In the genomic region with DNA sequence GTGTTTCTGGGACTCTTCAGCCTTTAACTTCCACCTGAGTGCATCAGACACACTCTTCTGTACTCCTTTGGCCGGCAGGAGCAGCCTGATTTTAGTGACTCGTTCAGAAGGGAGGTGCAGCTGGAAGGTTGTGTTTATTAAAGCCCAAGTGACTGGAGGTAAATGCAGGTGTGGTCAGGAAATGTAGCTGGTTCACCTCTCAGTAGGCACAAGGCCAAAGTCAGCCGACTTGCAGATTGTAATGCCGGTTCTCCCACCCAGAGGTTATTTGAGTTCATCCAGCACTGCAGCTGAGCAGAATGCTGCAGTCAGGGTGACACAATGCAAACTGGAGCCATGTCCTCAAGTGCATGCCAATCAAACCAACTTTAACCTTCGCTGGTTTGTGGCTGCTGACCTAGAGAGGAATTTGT, we compare ENCODE assay signal across 13 cellular contexts.
A peak's percentile ranks its signal among the peaks of the same experiment; 100 is the strongest.
DNase-seq lines count a peak whose midpoint lies in the region; FAIRE-seq and TF ChIP-seq lines count a peak whose summit lies in the region.
"Had no signal": no experiment of that assay in that cellular context is flagged by ENCODE, and none has a peak within 500 bp of the region (broad histone marks: within the 10 kb centered on the region; RNA-seq: fewer than 3 reads in every experiment).

No MANE protein-coding gene starts in this region.

- H4K20me1 ChIP-seq in smooth muscle cell (ENCODE audit: low read depth), result no peaks in the 10 kb centered on the region

- H2BK5ac ChIP-seq in neuronal stem cell (ENCODE audit: low read length), result no peak overlapping the region

- H3F3A ChIP-seq in smooth muscle cell (ENCODE audit: low read depth), result no peaks in the 10 kb centered on the region

- no peaks in the 10 kb centered on the region for H3K79me2 ChIP-seq in smooth muscle cell (ENCODE audit: low read depth)

- peak overlapping the region; percentile 2 for H3K4me3 Mint-ChIP-seq in Calu3 (ENCODE audit: low read depth, unreplicated experiment)
- no peak overlapping the region for H3K4me3 Mint-ChIP-seq in activated CD4-positive, alpha-beta memory T cell treated with anti-CD3 and anti-CD28 coated beads for 36 hours
- H3K4me3 Mint-ChIP-seq: naive thymus-derived CD8-positive, alpha-beta T cell had no signal

- peaks cover 25% of the 10 kb centered on the region for H3K4me1 Mint-ChIP-seq in Calu3 (ENCODE audit: low read depth, unreplicated experiment)
- H3K4me1 Mint-ChIP-seq in activated CD4-positive, alpha-beta memory T cell treated with anti-CD3 and anti-CD28 coated beads for 36 hours (ENCODE audit: low read depth), result no peaks in the 10 kb centered on the region
- H3K4me1 Mint-ChIP-seq: naive thymus-derived CD8-positive, alpha-beta T cell had no signal

- no peak overlapping the region for H3K27ac Mint-ChIP-seq in Calu3 (ENCODE audit: unreplicated experiment)
- no peak overlapping the region for H3K27ac Mint-ChIP-seq in activated CD4-positive, alpha-beta memory T cell treated with anti-CD3 and anti-CD28 coated beads for 36 hours
- H3K27ac Mint-ChIP-seq: naive thymus-derived CD8-positive, alpha-beta T cell had no signal

- H3K9me3 ChIP-seq in adrenal gland (replicated peaks in 1 of 3) (no peaks in the 10 kb centered on the region), neuronal stem cell (replicated peaks in 1 of 2; ENCODE audit: control insufficient read depth in 2 of 2, insufficient read depth in 1 of 2, low read depth in 1 of 2, low read length in 2 of 2) (no peaks in the 10 kb centered on the region), smooth muscle cell (replicated peaks; ENCODE audit: low read depth) (no peaks in the 10 kb centered on the region)
- H3K9me3 ChIP-seq: suprapubic skin had no signal

- H3K36me3 Mint-ChIP-seq in Calu3 (ENCODE audit: insufficient read depth, unreplicated experiment), result no peaks in the 10 kb centered on the region
- no peaks in the 10 kb centered on the region for H3K36me3 Mint-ChIP-seq in activated CD4-positive, alpha-beta memory T cell treated with anti-CD3 and anti-CD28 coated beads for 36 hours
- H3K36me3 Mint-ChIP-seq: naive thymus-derived CD8-positive, alpha-beta T cell had no signal

- DNase-seq in Calu3 (peak; percentile 84), NCI-H1092 treated with DMSO at 0.1 percent for 48 hours (lab: John Stamatoyannopoulos, UW) (peak; percentile 46), adrenal gland (peak; percentile 22 to 85 (median 63)), left kidney (ENCODE audit: low read depth, low spot score) (peak; percentile 65), neuronal stem cell (ENCODE audit: low spot score) (no peak), smooth muscle cell (lab: John Stamatoyannopoulos, UW; ENCODE audit: unreplicated experiment) (no peak), urothelium cell line (ENCODE audit: low spot score) (no peak)
- no peak for DNase-seq in activated CD4-positive, alpha-beta memory T cell treated with anti-CD3 and anti-CD28 coated beads for 36 hours
- DNase-seq: KG1; naive thymus-derived CD8-positive, alpha-beta T cell; stimulated activated CD4-positive, alpha-beta T cell treated with anti-CD3 and anti-CD28 coated beads, Interleukin-4, amount 100 ng/mL, for 24 hours had no signal

- no peak overlapping the region for H3K23ac ChIP-seq in neuronal stem cell (ENCODE audit: low read depth, low read length, poor library complexity)

- no peak overlapping the region for H3K18ac ChIP-seq in neuronal stem cell (ENCODE audit: low read length)

- no peaks in the 10 kb centered on the region for H3K9me3 Mint-ChIP-seq in Calu3 (ENCODE audit: low read depth, unreplicated experiment)
- H3K9me3 Mint-ChIP-seq in activated CD4-positive, alpha-beta memory T cell treated with anti-CD3 and anti-CD28 coated beads for 36 hours, result no peaks in the 10 kb centered on the region
- H3K9me3 Mint-ChIP-seq: naive thymus-derived CD8-positive, alpha-beta T cell had no signal

- intact Hi-C loops in Calu3 (cut with micrococcal nuclease; ENCODE audit: unreplicated experiment) (loop anchor here (2.0 to 5.0 kb wide), 2 partner anchors 62 to 108 kb away; no protein-coding TSS in a partner anchor), adrenal gland (cut with DNase I) (no loop called here)
- intact Hi-C loops in activated CD4-positive, alpha-beta memory T cell treated with anti-CD3 and anti-CD28 coated beads for 36 hours (cut with micrococcal nuclease), result no loop called here

- peaks cover 22 to 24% of the 10 kb centered on the region in 2 donors for H3K4me1 ChIP-seq in adrenal gland (replicated peaks in 1 of 2)
- peaks cover 0 to 6% of the 10 kb centered on the region in 2 donors for H3K4me1 ChIP-seq in neuronal stem cell (ENCODE audit: control insufficient read depth in 2 of 2, insufficient read depth in 1 of 2, low read depth in 1 of 2, low read length in 2 of 2)
- H3K4me1 ChIP-seq in smooth muscle cell (ENCODE audit: low read depth), result no peaks in the 10 kb centered on the region

- no peak overlapping the region for H2AK5ac ChIP-seq in neuronal stem cell (ENCODE audit: low read depth, low read length)

- H4K91ac ChIP-seq in neuronal stem cell (ENCODE audit: low read depth, low read length, poor library complexity), result no peak overlapping the region

- H2BK12ac ChIP-seq in neuronal stem cell (ENCODE audit: low read length), result no peak overlapping the region

- TF ChIP-seq CTCF in Calu3 (IDR thresholded peaks at IDR 0.05; ENCODE audit: unreplicated experiment) (no peak), adrenal gland (IDR thresholded peaks at IDR 0.05) (no peak), smooth muscle cell (IDR thresholded peaks at IDR 0.05; ENCODE audit: borderline replicate concordance, insufficient read depth, poor library complexity, severe bottlenecking) (no peak)

- FAIRE-seq in urothelium cell line (lab: Jason Lieb, UNC), result no peak

- H3K4me2 ChIP-seq in neuronal stem cell (ENCODE audit: insufficient read depth, low read length, poor library complexity, severe bottlenecking) (no peak overlapping the region), smooth muscle cell (no peak overlapping the region)
- H3K4me2 ChIP-seq: BLaER1 treated with 17β-estradiol and CSF1 and Interleukin-3, amounts not matched to agents 10 nM and 100 nM had no signal

- peak overlapping the region in 3 of 5 donors; percentile 49 to 74 (median 61) for H3K27ac ChIP-seq in adrenal gland
- H3K27ac ChIP-seq in neuronal stem cell (replicated peaks; ENCODE audit: low read length), result no peak overlapping the region
- H3K27ac ChIP-seq in smooth muscle cell (ENCODE audit: low read depth), result no peak overlapping the region
- H3K27ac ChIP-seq: BLaER1 treated with 17β-estradiol and CSF1 and Interleukin-3, amounts not matched to agents 10 nM and 100 nM; suprapubic skin had no signal

- CTCF ChIA-PET in Calu3 (lab: Charles Lee), result interaction anchor here (0.6 to 1.5 kb wide), 2 partner anchors 214 to 236 kb away, joined by 3 to 4 read pairs; no protein-coding TSS in a partner anchor
- CTCF ChIA-PET in activated CD4-positive, alpha-beta memory T cell treated with anti-CD3 and anti-CD28 coated beads for 36 hours (lab: Charles Lee), result no interaction called here

- H3K4ac ChIP-seq in neuronal stem cell (ENCODE audit: low read length), result no peak overlapping the region

- H3K9ac ChIP-seq in neuronal stem cell (ENCODE audit: low read depth, low read length, poor library complexity), result no peak overlapping the region
- no peak overlapping the region for H3K9ac ChIP-seq in smooth muscle cell (ENCODE audit: low read depth)
- H3K9ac ChIP-seq: BLaER1 treated with 17β-estradiol and CSF1 and Interleukin-3, amounts not matched to agents 10 nM and 100 nM had no signal

- H3K36me3 ChIP-seq in adrenal gland (replicated peaks in 1 of 2) (no peaks in the 10 kb centered on the region), neuronal stem cell (replicated peaks in 1 of 2; ENCODE audit: control insufficient read depth in 2 of 2, insufficient read depth in 2 of 2, low read length in 2 of 2) (no peaks in the 10 kb centered on the region), smooth muscle cell (ENCODE audit: low read depth) (no peaks in the 10 kb centered on the region)
- H3K36me3 ChIP-seq: BLaER1 treated with 17β-estradiol and CSF1 and Interleukin-3, amounts not matched to agents 10 nM and 100 nM; suprapubic skin had no signal

- H3K4me3 ChIP-seq in adrenal gland (no peak overlapping the region), neuronal stem cell (ENCODE audit: low read length in 2 of 2) (no peak overlapping the region), smooth muscle cell (no peak overlapping the region)
- H3K4me3 ChIP-seq: BLaER1 treated with 17β-estradiol and CSF1 and Interleukin-3, amounts not matched to agents 10 nM and 100 nM; suprapubic skin had no signal

- 24 to 30% (median 25%) methylated on average over 3 to 5 of the region's 5 CpGs for WGBS in adrenal gland, 4 donors
- no CpG with 5 or more reads among the region's 5 CpGs for WGBS in neuronal stem cell (ENCODE audit: extremely low coverage in 2 of 2, insufficient read length in 2 of 2, insufficient replicate concordance in 1 of 2), 2 donors
- 70% methylated on average over 5 of the region's 5 CpGs for WGBS in smooth muscle cell (ENCODE audit: low lambda C conversion rate)

- no peak overlapping the region for H2BK15ac ChIP-seq in neuronal stem cell (ENCODE audit: low read length)

- no peak overlapping the region for H4K8ac ChIP-seq in neuronal stem cell (ENCODE audit: low read depth, low read length)

- no peak for TF ChIP-seq POLR2A in adrenal gland (IDR thresholded peaks at IDR 0.05)

- POLR2A ChIA-PET in activated CD4-positive, alpha-beta memory T cell treated with anti-CD3 and anti-CD28 coated beads for 36 hours (lab: Charles Lee), result no interaction called here

- H2AFZ ChIP-seq in neuronal stem cell (ENCODE audit: low read length) (no peak overlapping the region), smooth muscle cell (ENCODE audit: low read depth) (no peak overlapping the region)

- H3K27me3 ChIP-seq in adrenal gland (no peaks in the 10 kb centered on the region), neuronal stem cell (ENCODE audit: control insufficient read depth in 3 of 3, insufficient read depth in 3 of 3, low read depth in 1 of 3, low read length in 3 of 3) (no peaks in the 10 kb centered on the region), smooth muscle cell (ENCODE audit: low read depth) (no peaks in the 10 kb centered on the region)
- H3K27me3 ChIP-seq: BLaER1 treated with 17β-estradiol and CSF1 and Interleukin-3, amounts not matched to agents 10 nM and 100 nM; suprapubic skin had no signal

- H3K14ac ChIP-seq in neuronal stem cell (ENCODE audit: low read length), result no peak overlapping the region

- H2BK120ac ChIP-seq in neuronal stem cell (ENCODE audit: low read depth, low read length), result no peak overlapping the region

- BruUV-seq in Calu3 (replicated peaks; lab: Mats Ljungman, UMichigan), result no TSS peak

- H3K27me3 Mint-ChIP-seq in Calu3 (ENCODE audit: unreplicated experiment), result no peaks in the 10 kb centered on the region
- peaks cover 18% of the 10 kb centered on the region for H3K27me3 Mint-ChIP-seq in activated CD4-positive, alpha-beta memory T cell treated with anti-CD3 and anti-CD28 coated beads for 36 hours

- H3K79me1 ChIP-seq in neuronal stem cell (ENCODE audit: low read depth, low read length), result peaks cover 2% of the 10 kb centered on the region

Comparison
In these comparisons a context has a peak if more than half of its experiments do, and no peak if none do; other contexts are left out.
1. DNase-seq: peak in Calu3 (single experiment), NCI-H1092 treated with DMSO at 0.1 percent for 48 hours (single experiment), adrenal gland (7 of 7) and left kidney (single experiment); none in neuronal stem cell (single experiment), smooth muscle cell (single experiment), activated CD4-positive, alpha-beta memory T cell treated with anti-CD3 and anti-CD28 coated beads for 36 hours (single experiment) and urothelium cell line (single experiment).
2. H3K27ac ChIP-seq: peak in adrenal gland (3 of 5); none in neuronal stem cell (single experiment) and smooth muscle cell (single experiment).